In the genomic region with DNA sequence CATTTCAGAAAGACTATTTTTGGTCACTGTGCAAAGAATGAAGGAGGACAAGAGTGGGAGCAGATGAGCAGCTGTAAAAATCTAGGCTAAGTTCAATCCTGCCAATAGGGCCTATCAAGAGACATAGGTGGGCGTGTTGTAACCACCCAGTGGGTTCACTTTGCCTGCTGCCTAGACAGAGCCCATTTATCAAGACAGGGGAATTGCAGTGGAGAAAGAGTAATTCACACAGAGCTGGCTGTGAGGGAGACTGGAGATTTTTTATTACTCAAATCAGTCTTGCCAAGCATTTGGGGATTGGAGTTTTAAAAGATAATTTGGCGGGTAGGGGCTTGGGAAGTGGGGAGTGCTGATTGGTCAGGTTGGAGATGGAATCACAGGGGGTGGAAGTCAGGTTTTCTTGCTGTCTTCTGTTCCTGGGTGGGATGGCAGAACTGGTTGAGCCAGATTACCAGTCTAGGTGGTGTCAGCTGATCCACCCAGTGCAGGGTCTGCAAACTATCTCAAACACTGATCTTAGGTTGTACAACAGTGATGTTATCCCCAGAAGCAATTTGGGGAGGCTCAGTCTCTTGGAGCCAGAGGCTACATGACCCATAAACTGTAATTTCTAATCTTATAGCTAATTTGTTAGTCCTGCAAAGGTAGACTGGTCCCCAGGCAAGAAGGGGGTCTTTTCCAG, we compare ENCODE assay signal across 17 cellular contexts. TPM values are rescaled to one million over a fixed set of nuclear protein-coding genes. Genes with fewer than 3 reads are reported as not detected.
DNase-seq lines count a peak whose midpoint lies in the region; ATAC-seq and TF ChIP-seq lines count a peak whose summit lies in the region.
"Had no signal": no experiment of that assay in that cellular context is flagged by ENCODE, and none has a peak within 500 bp of the region (broad histone marks: within the 10 kb centered on the region; RNA-seq: fewer than 3 reads in every experiment).

No MANE protein-coding gene starts in this region.

- peak overlapping the region; percentile 33; the same call in 1 of the 2 replicates for H2AK5ac ChIP-seq in IMR-90 (ENCODE audit: low read depth, low read length)

- TF ChIP-seq RAD21 in IMR-90 (IDR thresholded peaks at IDR 0.05; ENCODE audit: low read length): no peak

- no peak overlapping the region; the same call in 2 of the 3 replicates for H2BK15ac ChIP-seq in IMR-90 (ENCODE audit: low read depth, low read length)

- H3K36me3 Mint-ChIP-seq in dendritic cell treated with granulocyte-macrophage colony-stimulating factor and Interleukin-4, amounts not matched to agents 40 ng/mL and 50 ng/mL, for 4 days (ENCODE audit: low read depth): no peaks in the 10 kb centered on the region
- H3K36me3 Mint-ChIP-seq in neural progenitor cell (peaks cover 10% of the 10 kb centered on the region), type B pancreatic cell (no peaks in the 10 kb centered on the region), T-helper 17 cell (ENCODE audit: low read depth) (no peaks in the 10 kb centered on the region)

- TF ChIP-seq POLR2A in IMR-90 (IDR thresholded peaks at IDR 0.05; ENCODE audit: low read depth, low read length): no peak

- no peak for ATAC-seq in IMR-90 (ENCODE audit: low read depth)
- no peak for ATAC-seq in T-helper 17 cell

- H2BK120ac ChIP-seq in IMR-90 (ENCODE audit: low read depth, low read length): peak overlapping the region; percentile 80; the same call in 1 of the 2 replicates

- no peak overlapping the region for H3K27ac ChIP-seq in IMR-90 (ENCODE audit: insufficient read depth, low read length)
- H3K27ac ChIP-seq in neural progenitor cell: no peak overlapping the region
- H3K27ac ChIP-seq: HL-60, SJCRH30 had no signal

- H4K5ac ChIP-seq in IMR-90 (ENCODE audit: low read depth, low read length): no peak overlapping the region

- H2BK20ac ChIP-seq in IMR-90 (ENCODE audit: low read depth, low read length): peak overlapping the region; percentile 46

- peaks cover 12% of the 10 kb centered on the region for H3K4me1 ChIP-seq in IMR-90 (ENCODE audit: control insufficient read depth, insufficient read depth, low read length)
- H3K4me1 ChIP-seq in neural progenitor cell: peaks cover 2% of the 10 kb centered on the region
- H3K4me1 ChIP-seq: HAP-1 had no signal

- in situ Hi-C loops in IMR-90 (cut with MboI; ENCODE audit: low sequenced_read_pairs): loop anchor here (25.0 kb wide), 1 partner anchor 150 kb away; no protein-coding TSS in a partner anchor

- H3K56ac ChIP-seq in IMR-90 (ENCODE audit: extremely low read depth, insufficient read depth, low read length): no peak overlapping the region; the same call in 1 of the 2 replicates

- H3K4me1 Mint-ChIP-seq in dendritic cell treated with granulocyte-macrophage colony-stimulating factor and Interleukin-4, amounts not matched to agents 40 ng/mL and 50 ng/mL, for 4 days (ENCODE audit: low read depth): peaks cover 60% of the 10 kb centered on the region
- peaks cover 36% of the 10 kb centered on the region for H3K4me1 Mint-ChIP-seq in neural progenitor cell
- peaks cover 25% of the 10 kb centered on the region for H3K4me1 Mint-ChIP-seq in type B pancreatic cell (ENCODE audit: unreplicated experiment)
- no peaks in the 10 kb centered on the region for H3K4me1 Mint-ChIP-seq in T-helper 17 cell

- no peaks in the 10 kb centered on the region for H4K20me1 ChIP-seq in IMR-90 (ENCODE audit: insufficient read depth, low read length)
- no peaks in the 10 kb centered on the region for H4K20me1 ChIP-seq in neural progenitor cell (ENCODE audit: low read depth)

- intact Hi-C loops in IMR-90 (cut with micrococcal nuclease): no loop called here
- intact Hi-C loops in dendritic cell treated with granulocyte-macrophage colony-stimulating factor and Interleukin-4, amounts not matched to agents 40 ng/mL and 50 ng/mL, for 4 days (cut with micrococcal nuclease): no loop called here

- no peak overlapping the region for H3K4me3 ChIP-seq in IMR-90 (ENCODE audit: insufficient read depth, low read depth, low read length)
- no peak overlapping the region for H3K4me3 ChIP-seq in neural progenitor cell
- H3K4me3 ChIP-seq: HAP-1, SJCRH30 had no signal

- no peaks in the 10 kb centered on the region for H3K27me3 Mint-ChIP-seq in dendritic cell treated with granulocyte-macrophage colony-stimulating factor and Interleukin-4, amounts not matched to agents 40 ng/mL and 50 ng/mL, for 4 days
- H3K27me3 Mint-ChIP-seq in neural progenitor cell (ENCODE audit: insufficient read depth, low read depth) (peaks cover 5% of the 10 kb centered on the region), type B pancreatic cell (no peaks in the 10 kb centered on the region), T-helper 17 cell (peaks cover 24% of the 10 kb centered on the region)

- no peak overlapping the region for H4K91ac ChIP-seq in IMR-90 (ENCODE audit: insufficient read depth, low read depth, low read length)

- H4K8ac ChIP-seq in IMR-90 (ENCODE audit: low read depth in 2 of 2, low read length in 2 of 2): no peak overlapping the region

- no peak for TF ChIP-seq CTCF in IMR-90 (conservative IDR thresholded peaks at IDR 0.05; ENCODE audit: low read depth, low read length)
- TF ChIP-seq CTCF in neural progenitor cell (IDR thresholded peaks at IDR 0.05): no peak
- TF ChIP-seq CTCF in type B pancreatic cell (conservative IDR thresholded peaks at IDR 0.05): no peak

- H3K14ac ChIP-seq in IMR-90 (replicated peaks; ENCODE audit: low read depth, low read length): peak overlapping the region; percentile 86

- H3K23ac ChIP-seq in IMR-90 (ENCODE audit: low read depth, low read length): no peak overlapping the region

- H3K36me3 ChIP-seq in IMR-90 (ENCODE audit: control insufficient read depth, insufficient read depth, low read length) (no peaks in the 10 kb centered on the region), neural progenitor cell (no peaks in the 10 kb centered on the region)
- H3K36me3 ChIP-seq: HAP-1, SJCRH30 had no signal

- H3K9me3 ChIP-seq in IMR-90 (ENCODE audit: control insufficient read depth, insufficient read depth, low read length) (no peaks in the 10 kb centered on the region), neural progenitor cell (ENCODE audit: low read depth) (no peaks in the 10 kb centered on the region), T-helper 17 cell (ENCODE audit: control insufficient read depth, low read length, poor library complexity, severe bottlenecking) (no peaks in the 10 kb centered on the region)
- H3K9me3 ChIP-seq: HAP-1 had no signal

- H3K27ac Mint-ChIP-seq in dendritic cell treated with granulocyte-macrophage colony-stimulating factor and Interleukin-4, amounts not matched to agents 40 ng/mL and 50 ng/mL, for 4 days: peak overlapping the region; percentile 62
- peak overlapping the region; percentile 50 for H3K27ac Mint-ChIP-seq in neural progenitor cell
- H3K27ac Mint-ChIP-seq in type B pancreatic cell: peak overlapping the region; percentile 64
- no peak overlapping the region for H3K27ac Mint-ChIP-seq in T-helper 17 cell

- H3K4me2 ChIP-seq in IMR-90 (ENCODE audit: low read depth, low read length) (no peak overlapping the region), neural progenitor cell (no peak overlapping the region)

- POLR2A ChIA-PET in IMR-90 (lab: Charles Lee; ENCODE audit: unreplicated experiment): no interaction called here

- no CpG with 5 or more reads among the region's 2 CpGs for WGBS in IMR-90 (ENCODE audit: extremely low coverage in 2 of 2, insufficient read length in 1 of 2), 2 experiments

- H3K79me2 ChIP-seq in neural progenitor cell (ENCODE audit: low read depth): no peaks in the 10 kb centered on the region

- no peaks in the 10 kb centered on the region for H3K79me1 ChIP-seq in IMR-90 (ENCODE audit: low read depth in 1 of 2, low read length in 2 of 2)

- no peaks in the 10 kb centered on the region for H3F3A ChIP-seq in neural progenitor cell (ENCODE audit: low read depth)

- H3K27me3 ChIP-seq in IMR-90 (ENCODE audit: control insufficient read depth, insufficient read depth, low read length) (no peaks in the 10 kb centered on the region), neural progenitor cell (no peaks in the 10 kb centered on the region)
- H3K27me3 ChIP-seq: SJCRH30 had no signal

- CTCF ChIA-PET in IMR-90 (lab: Yijun Ruan, JAX): interaction anchor here (1.4 to 2.4 kb wide), 2 partner anchors 11 to 99 kb away, joined by 3 to 6 read pairs; no protein-coding TSS in a partner anchor

- peaks cover 14% of the 10 kb centered on the region for H3K9me1 ChIP-seq in IMR-90 (ENCODE audit: insufficient read depth, low read length)

- no peaks in the 10 kb centered on the region for H3K9me3 Mint-ChIP-seq in dendritic cell treated with granulocyte-macrophage colony-stimulating factor and Interleukin-4, amounts not matched to agents 40 ng/mL and 50 ng/mL, for 4 days
- H3K9me3 Mint-ChIP-seq in neural progenitor cell (peaks cover 9% of the 10 kb centered on the region), type B pancreatic cell (no peaks in the 10 kb centered on the region)

- H3K9ac ChIP-seq in IMR-90 (ENCODE audit: low read depth, low read length): no peak overlapping the region
- no peak overlapping the region for H3K9ac ChIP-seq in neural progenitor cell

- BruUV-seq in IMR-90 (replicated peaks; lab: Mats Ljungman, UMichigan): no TSS peak

- no peak overlapping the region for H3K18ac ChIP-seq in IMR-90 (ENCODE audit: low read depth, low read length)

- DNase-seq in IMR-90 (no peak), neural progenitor cell (ENCODE audit: low spot score) (no peak), type B pancreatic cell (ENCODE audit: extremely low spot score, unreplicated experiment) (no peak), NCI-H1930 (lab: John Stamatoyannopoulos, UW) (no peak), T-helper 17 cell (no peak), AML-193 (lab: John Stamatoyannopoulos, UW) (no peak)
- DNase-seq: ACHN, COR-L47, NCI-H1105, NCI-H187, NCI-H446, NCI-H69, SJCRH30 had no signal

- no peak overlapping the region for H2AFZ ChIP-seq in IMR-90 (replicated peaks; ENCODE audit: low read length, poor library complexity)
- no peak overlapping the region for H2AFZ ChIP-seq in neural progenitor cell (replicated peaks)

- H3K4me3 Mint-ChIP-seq in dendritic cell treated with granulocyte-macrophage colony-stimulating factor and Interleukin-4, amounts not matched to agents 40 ng/mL and 50 ng/mL, for 4 days: no peak overlapping the region
- H3K4me3 Mint-ChIP-seq in neural progenitor cell (no peak overlapping the region), type B pancreatic cell (peak overlapping the region; percentile 20), T-helper 17 cell (no peak overlapping the region)

- H3K4ac ChIP-seq in IMR-90 (ENCODE audit: low read depth, low read length): no peak overlapping the region; the same call in 1 of the 2 replicates

- no peak overlapping the region for H2AK9ac ChIP-seq in IMR-90 (replicated peaks; ENCODE audit: low read depth, low read length, poor library complexity)

- dilution Hi-C loops in IMR-90 (cut with HindIII; ENCODE audit: low sequenced_read_pairs, unreplicated experiment): no loop called here

- H2BK5ac ChIP-seq in IMR-90 (ENCODE audit: low read depth, low read length, poor library complexity, severe bottlenecking): peak overlapping the region; percentile 39

RNA-seq across cellular contexts. Expression of a gene that starts 5.1 kb away (rescaled TPM):
- total RNA-seq in IMR-90 (2012; rRNA removed): not detected in 2 replicates
- polyA plus RNA-seq in IMR-90 (2012; rRNA removed): not detected in 2 replicates
- polyA plus RNA-seq in IMR-90 (2012; cell fraction: cytosol; rRNA removed): not detected in 2 replicates
- polyA plus RNA-seq in IMR-90 (2012; cell fraction: nucleus; rRNA removed; ENCODE audit: low replicate concordance): not detected in 2 replicates
- not detected in 2 replicates for total RNA-seq in neural progenitor cell (ENCODE audit: low replicate concordance)
- total RNA-seq in type B pancreatic cell (ENCODE audit: low replicate concordance): not detected in 2 replicates
- total RNA-seq in T-helper 17 cell: under 1 TPM in 1 of 2 donors, not detected in 1; 0.39 TPM
- total RNA-seq: OCI-LY7 had no signal
